ENCODE assay signal across 33 cellular contexts in the genomic region with DNA sequence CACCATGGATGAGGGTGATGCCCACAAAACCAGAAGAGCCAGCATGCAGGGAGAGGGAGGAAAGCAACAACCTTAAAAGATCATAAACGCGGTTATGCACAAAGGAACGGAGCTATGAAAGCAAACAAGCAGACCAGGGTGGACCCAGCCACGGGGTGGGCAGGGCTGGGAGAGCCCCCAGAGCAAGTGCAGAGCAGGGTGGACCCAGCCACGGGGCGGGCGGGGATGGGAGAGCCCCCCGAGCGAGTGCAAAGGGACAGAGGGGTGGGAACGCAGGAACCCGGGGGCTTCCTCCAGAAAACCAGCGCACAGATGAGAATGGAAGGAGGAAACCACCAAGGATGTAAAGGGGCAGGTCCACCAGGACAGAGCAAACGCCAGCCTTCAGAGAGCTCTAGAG.
"Had no signal": no experiment of that assay in that cellular context is flagged by ENCODE, and none has a peak within 500 bp of the region (broad histone marks: within the 10 kb centered on the region; RNA-seq: fewer than 3 reads in every experiment).

No MANE protein-coding gene starts in this region.

- H3K4me2 ChIP-seq: KMS-11, SK-N-SH had no signal

- H3K27me3 ChIP-seq: adrenal gland, brain microvascular endothelial cell, cardiac muscle cell, Peyer's patch, SJSA1 had no signal

- FAIRE-seq: TTC549 had no signal

- H3K9ac ChIP-seq: KMS-11, SK-N-SH had no signal

- ATAC-seq: activated naive CD4-positive, alpha-beta T cell treated with anti-CD3 and anti-CD28 coated beads, Interleukin-2, amount 50 U/mL, for 72 hours; activated T-cell treated with anti-CD3 and anti-CD28 coated beads, Interleukin-2, amount 50 U/mL, for 4 hours had no signal

- H3K4me1 ChIP-seq: adrenal gland, Peyer's patch, SJSA1 had no signal

- H3K9me3 ChIP-seq: adrenal gland, Peyer's patch, SJSA1, SK-N-SH had no signal

- H3K4me3 Mint-ChIP-seq: activated CD4-positive, alpha-beta memory T cell treated with anti-CD3 and anti-CD28 coated beads for 36 hours; activated naive CD4-positive, alpha-beta T cell treated with anti-CD3 and anti-CD28 coated beads for 36 hours; activated T-cell treated with anti-CD3 and anti-CD28 coated beads, Interleukin-2, amount 50 U/mL, for 4 hours; activated T-helper 1 cell treated with anti-CD3 and anti-CD28 coated beads, Interleukin-12 subunit alpha, Interleukin-12 subunit beta, Interleukin-2, Interleukin-4 antibody, amounts not matched to agents 30 ng/mL and 10 ng/mL and 1 ng/mL, durations not matched to agents 14 hours and 24 hours and 36 hours; T-helper 1 cell treated with Interleukin-12 subunit alpha and Interleukin-12 subunit beta and Interleukin-4 antibody, amounts not matched to agents 30 μg/mL and 1 μg/mL, for 36 hours; T-helper 2 cell treated with Interferon-gamma antibody and Interleukin-4, amounts not matched to agents 5 μg/mL and 100 μg/mL, for 36 hours had no signal

- H3K27ac ChIP-seq: adrenal gland, brain microvascular endothelial cell, cardiac muscle cell, KMS-11, Peyer's patch, SJSA1 had no signal

- H3K27ac Mint-ChIP-seq: activated CD4-positive, alpha-beta memory T cell treated with anti-CD3 and anti-CD28 coated beads for 36 hours; activated naive CD4-positive, alpha-beta T cell treated with anti-CD3 and anti-CD28 coated beads for 36 hours; activated naive CD4-positive, alpha-beta T cell treated with anti-CD3 and anti-CD28 coated beads, Interleukin-2, amount 50 U/mL, for 72 hours; activated T-helper 1 cell treated with anti-CD3 and anti-CD28 coated beads, Interleukin-12 subunit alpha, Interleukin-12 subunit beta, Interleukin-2, Interleukin-4 antibody, amounts not matched to agents 30 ng/mL and 10 ng/mL and 1 ng/mL, durations not matched to agents 14 hours and 24 hours and 36 hours; T-helper 1 cell treated with Interleukin-12 subunit alpha and Interleukin-12 subunit beta and Interleukin-4 antibody, amounts not matched to agents 30 μg/mL and 1 μg/mL, for 36 hours; T-helper 2 cell treated with Interferon-gamma antibody and Interleukin-4, amounts not matched to agents 5 μg/mL and 100 μg/mL, for 36 hours had no signal

- DNase-seq: activated CD4-positive, alpha-beta memory T cell treated with anti-CD3 and anti-CD28 coated beads for 36 hours; activated CD4-positive, alpha-beta T cell treated with anti-CD3 and anti-CD28 coated beads, Interleukin-2, amount 50 U/mL, for 1 hour; activated CD8-positive, alpha-beta memory T cell treated with anti-CD3 and anti-CD28 coated beads, Interleukin-2, amount 50 U/mL, for 4 hours; activated gamma-delta T cell treated with Interleukin-2 at 50 U/mL for 16 hours; activated naive CD4-positive, alpha-beta T cell treated with anti-CD3 and anti-CD28 coated beads for 36 hours; activated T-cell treated with anti-CD3 and anti-CD28 coated beads for 4 hours; activated T-cell treated with anti-CD3 and anti-CD28 coated beads, Interleukin-2, amount 50 U/mL, for 4 hours; adrenal gland; brain microvascular endothelial cell; cerebellar nuclear complex; NCI-H1048; NCI-H1105 treated with DMSO at 0.1 percent for 48 hours; NCI-H1436; NCI-H1694; NCI-H1930; NCI-H2081 treated with DMSO at 0.1 percent for 48 hours; NCI-H226; NCI-H446 treated with DMSO at 0.1 percent for 48 hours; NCI-H524; NCI-H69; NCI-H82; Peyer's patch; RPMI8226; SHP77 treated with DMSO at 0.1 percent for 48 hours; SK-N-SH had no signal

- H3K9me3 Mint-ChIP-seq: activated CD4-positive, alpha-beta memory T cell treated with anti-CD3 and anti-CD28 coated beads for 36 hours; activated naive CD4-positive, alpha-beta T cell treated with anti-CD3 and anti-CD28 coated beads for 36 hours; activated naive CD4-positive, alpha-beta T cell treated with anti-CD3 and anti-CD28 coated beads, Interleukin-2, amount 50 U/mL, for 72 hours; activated T-cell treated with anti-CD3 and anti-CD28 coated beads, Interleukin-2, amount 50 U/mL, for 4 hours; activated T-helper 1 cell treated with anti-CD3 and anti-CD28 coated beads, Interleukin-12 subunit alpha, Interleukin-12 subunit beta, Interleukin-2, Interleukin-4 antibody, amounts not matched to agents 30 ng/mL and 10 ng/mL and 1 ng/mL, durations not matched to agents 14 hours and 24 hours and 36 hours; T-helper 1 cell treated with Interleukin-12 subunit alpha and Interleukin-12 subunit beta and Interleukin-4 antibody, amounts not matched to agents 30 μg/mL and 1 μg/mL, for 36 hours; T-helper 2 cell treated with Interferon-gamma antibody and Interleukin-4, amounts not matched to agents 5 μg/mL and 100 μg/mL, for 36 hours had no signal

- H3K36me3 Mint-ChIP-seq: activated naive CD4-positive, alpha-beta T cell treated with anti-CD3 and anti-CD28 coated beads, Interleukin-2, amount 50 U/mL, for 72 hours had no signal

- H3K27me3 Mint-ChIP-seq: activated CD4-positive, alpha-beta memory T cell treated with anti-CD3 and anti-CD28 coated beads for 36 hours had no signal

- H3K4me3 ChIP-seq: adrenal gland, cardiac muscle cell, Peyer's patch, SJSA1 had no signal
